Comparison of ENCODE assay signal across 8 cellular contexts in the genomic region with DNA sequence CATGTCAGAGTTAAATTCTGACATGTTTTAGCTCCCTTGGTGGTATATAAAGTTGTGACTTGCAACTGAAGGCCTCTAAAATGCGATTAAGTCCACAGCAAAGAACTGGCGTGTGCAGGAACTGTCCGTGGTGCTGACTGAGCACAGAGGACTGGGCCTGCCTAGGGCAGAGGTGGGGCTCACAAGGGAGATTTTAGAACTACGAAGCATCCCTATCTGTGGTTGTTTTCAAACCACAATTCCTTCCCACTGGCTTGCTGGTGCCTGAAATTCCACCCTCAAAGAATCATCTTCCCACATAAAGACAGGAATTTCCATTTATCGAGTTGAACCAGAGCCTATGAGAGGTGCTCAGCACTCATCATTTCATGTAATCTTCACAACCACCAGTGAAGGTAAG. TPM values are rescaled to one million over a fixed set of nuclear protein-coding genes. Genes with fewer than 3 reads are reported as not detected.
DNase-seq lines count a peak whose midpoint lies in the region; ATAC-seq and TF ChIP-seq lines count a peak whose summit lies in the region.

No MANE protein-coding gene starts in this region.

- H3K9me3 ChIP-seq in HEK293 (ENCODE audit: control insufficient read depth, insufficient read depth, low read depth, low read length): no peaks in the 10 kb centered on the region
- no peaks in the 10 kb centered on the region for H3K9me3 ChIP-seq in endodermal cell (ENCODE audit: control insufficient read depth, low read length)
- H3K9me3 ChIP-seq in WERI-Rb-1 (ENCODE audit: severe bottlenecking): no peaks in the 10 kb centered on the region

- TF ChIP-seq CTCF in HEK293 (tag by site-specific recombination; IDR thresholded peaks at IDR 0.05) (no peak), endodermal cell (conservative IDR thresholded peaks at IDR 0.05) (no peak), WERI-Rb-1 (IDR thresholded peaks at IDR 0.05; ENCODE audit: low read depth, low read length) (no peak)

- H3K4me1 ChIP-seq in HEK293 (ENCODE audit: control insufficient read depth, insufficient read depth, low read length) (no peaks in the 10 kb centered on the region), endodermal cell (ENCODE audit: control insufficient read depth, insufficient read depth, low read length) (no peaks in the 10 kb centered on the region), rectal smooth muscle tissue (ENCODE audit: control insufficient read depth, insufficient read depth, low read length) (no peaks in the 10 kb centered on the region)

- POLR2A ChIA-PET in HEK293 (lab: Yijun Ruan, JAX): no interaction called here

- H3K27ac Mint-ChIP-seq in endodermal cell: no peak overlapping the region

- no peaks in the 10 kb centered on the region for H3K36me3 ChIP-seq in HEK293 (ENCODE audit: control insufficient read depth in 2 of 2, insufficient read depth in 1 of 2, low read length in 2 of 2)
- H3K36me3 ChIP-seq in endodermal cell (ENCODE audit: control insufficient read depth, insufficient read depth, low read length): no peaks in the 10 kb centered on the region
- no peaks in the 10 kb centered on the region for H3K36me3 ChIP-seq in rectal smooth muscle tissue (ENCODE audit: control insufficient read depth, insufficient read depth, low read length)
- H3K36me3 ChIP-seq in WERI-Rb-1: no peaks in the 10 kb centered on the region; the same call in 1 of the 2 replicates

- H3K27me3 ChIP-seq in endodermal cell (ENCODE audit: control insufficient read depth, insufficient read depth, low read length, poor library complexity, severe bottlenecking) (peaks cover 11% of the 10 kb centered on the region), rectal smooth muscle tissue (ENCODE audit: control insufficient read depth, insufficient read depth, low read length) (no peaks in the 10 kb centered on the region), WERI-Rb-1 (ENCODE audit: insufficient read depth, low read depth, severe bottlenecking) (no peaks in the 10 kb centered on the region)

- H3K4me3 ChIP-seq in HEK293 (ENCODE audit: low read depth, low read length) (no peak overlapping the region), endodermal cell (ENCODE audit: low read length) (no peak overlapping the region), rectal smooth muscle tissue (ENCODE audit: low read length) (no peak overlapping the region), WERI-Rb-1 (ENCODE audit: low read depth, low read length) (no peak overlapping the region)

- no peaks in the 10 kb centered on the region for H3K4me1 Mint-ChIP-seq in endodermal cell

- H3K27ac ChIP-seq in HEK293 (ENCODE audit: extremely low read depth, low read depth, low read length) (no peak overlapping the region), endodermal cell (ENCODE audit: low read depth, low read length) (no peak overlapping the region), rectal smooth muscle tissue (ENCODE audit: low read depth, low read length) (no peak overlapping the region), WERI-Rb-1 (no peak overlapping the region)

- CTCF ChIA-PET in HEK293 (lab: Yijun Ruan, JAX): no interaction called here

- H3K36me3 Mint-ChIP-seq in endodermal cell (ENCODE audit: low read depth): no peaks in the 10 kb centered on the region

- WGBS in endodermal cell (ENCODE audit: insufficient coverage in 1 of 2, insufficient read length in 1 of 2), 2 experiments: 41 to 54% methylated on average over 3 to 5 of the region's 5 CpGs

- peaks cover 3% of the 10 kb centered on the region for H3K27me3 Mint-ChIP-seq in endodermal cell (ENCODE audit: insufficient read depth)

- DNase-seq in endodermal cell: peak; percentile 89
- no peak for DNase-seq in WERI-Rb-1

- ATAC-seq in SK-N-SH treated with all-trans-retinoic acid at 6 μM for 48 hours: peak; percentile 69
- ATAC-seq in HG03097 (IDR thresholded peaks at IDR 0.05; ENCODE audit: low FRiP score, unreplicated experiment): no peak
- ATAC-seq in GM21447 (IDR thresholded peaks at IDR 0.05; ENCODE audit: unreplicated experiment): no peak
- ATAC-seq in HG02588 (IDR thresholded peaks at IDR 0.05; ENCODE audit: unreplicated experiment): no peak

- H3K9me3 Mint-ChIP-seq in endodermal cell: no peaks in the 10 kb centered on the region

- no peak overlapping the region for H3K9ac ChIP-seq in endodermal cell (ENCODE audit: extremely low read depth, low read length, poor library complexity, severe bottlenecking)
- peak overlapping the region; percentile 32 for H3K9ac ChIP-seq in rectal smooth muscle tissue (ENCODE audit: low read length)

- no peak overlapping the region for H3K4me3 Mint-ChIP-seq in endodermal cell

TF ChIP-seq in HEK293, 187 proteins besides CTCF, POLR2A, EP300 and RAD21 (continues in another document):
- TF ChIP-seq ZNF138 (tag by site-specific recombination; IDR thresholded peaks at IDR 0.05; ENCODE audit: borderline replicate concordance) (no peak), REST (tag by site-specific recombination; IDR thresholded peaks at IDR 0.05) (peak; percentile 97), ZNF223 (tag by site-specific recombination; IDR thresholded peaks at IDR 0.05) (no peak)

TF ChIP-seq in SK-N-SH treated with all-trans-retinoic acid at 6 μM for 48 hours, 23 proteins besides CTCF, POLR2A, EP300 and RAD21:
- TF ChIP-seq ZNF70 (CRISPR knock-in tag; IDR thresholded peaks at IDR 0.05) (no peak), CSDC2 (CRISPR knock-in tag; IDR thresholded peaks at IDR 0.05) (no peak), SNAI2 (CRISPR knock-in tag; IDR thresholded peaks at IDR 0.05) (peak; percentile 92; the same call in 1 of the 2 replicates), CREB5 (CRISPR knock-in tag; IDR thresholded peaks at IDR 0.05; ENCODE audit: low read depth) (no peak)

RNA-seq across cellular contexts. Expression of gene RIMS4, which starts 30.1 kb away (rescaled TPM):
- total RNA-seq in endodermal cell: 10 to 100 TPM in 1 of 2 donors, 1 to 10 TPM in 1; 4.3 to 13.0 TPM
- polyA plus RNA-seq in endodermal cell (2013, experiment 1 of 2): 13.4 TPM
- polyA plus RNA-seq in endodermal cell (2013, experiment 2 of 2): 11.1 TPM

RNA-seq across cellular contexts. Expression of gene KCNK15, which starts 34.6 kb away (rescaled TPM):
- under 1 TPM; 0.15 to 0.22 TPM for total RNA-seq in endodermal cell
- 0.07 TPM for polyA plus RNA-seq in endodermal cell (2013, experiment 1 of 2)
- polyA plus RNA-seq in endodermal cell (2013, experiment 2 of 2): not detected
